ENCODE assay signal across 17 cellular contexts in genomic region chr3:18058666-18059065, GRCh38.
"Had no signal": no experiment of that assay in that cellular context is flagged by ENCODE, and none has a peak within 500 bp of the region (broad histone marks: within the 10 kb centered on the region; RNA-seq: fewer than 3 reads in every experiment).

No MANE protein-coding gene starts in this region.

- H3K4me3 ChIP-seq: K562 had no signal

- H3K4me2 ChIP-seq: KMS-11 had no signal

- H3K4me1 Mint-ChIP-seq: IgD-negative memory B cell had no signal

- H3K27ac ChIP-seq: KMS-11, RWPE1 had no signal

- H3K27ac Mint-ChIP-seq: IgD-negative memory B cell had no signal

- H3K9ac ChIP-seq: KMS-11 had no signal

- DNase-seq: MM.1S, NCI-H1092 treated with DMSO at 0.1 percent for 48 hours, NCI-H1436, NCI-H187, NCI-H2029, NCI-H2081 treated with DMSO at 0.1 percent for 48 hours, NCI-H2171, NCI-H524, NCI-H69, NCI-H774, SHP77, SW 1271 had no signal

- H3K4me3 Mint-ChIP-seq: IgD-negative memory B cell had no signal

- ATAC-seq: K562, Panc1 had no signal

- H3K36me3 Mint-ChIP-seq: IgD-negative memory B cell had no signal
